In the genomic region with DNA sequence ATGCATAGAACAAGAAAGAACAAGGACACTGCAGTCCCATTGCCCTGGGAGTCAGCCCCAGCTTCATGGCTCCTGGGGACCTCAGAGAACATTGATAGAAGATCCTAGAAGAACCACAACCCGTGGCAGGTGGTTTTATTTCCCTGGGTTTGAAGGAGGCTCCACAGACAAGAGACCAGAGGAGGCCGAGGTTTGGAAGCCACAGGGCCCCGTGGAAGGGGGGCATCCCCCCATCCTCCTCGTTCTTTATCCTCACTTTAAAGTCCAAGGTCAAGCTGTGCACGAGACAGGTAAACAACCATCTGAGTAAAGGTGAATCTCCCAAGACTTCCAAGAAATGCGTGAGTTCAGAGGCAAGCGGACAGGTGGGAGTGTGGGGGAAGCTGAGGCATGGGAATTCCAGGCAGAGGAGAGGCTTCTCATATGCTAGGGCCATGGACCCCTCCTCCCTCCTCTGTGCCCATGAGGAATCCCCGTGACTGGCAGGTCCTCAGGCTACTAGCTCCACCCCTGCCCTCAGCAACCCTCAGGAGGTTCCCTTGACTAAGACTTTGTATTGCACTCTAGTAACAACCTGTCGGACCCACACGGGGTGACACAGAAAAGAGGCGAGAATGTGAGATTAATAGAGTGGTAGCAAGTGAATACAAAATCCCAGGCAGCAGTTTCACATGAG, we compare ENCODE assay signal across 14 cellular contexts. TPM values are rescaled to one million over a fixed set of nuclear protein-coding genes. Genes with fewer than 3 reads are reported as not detected.
DNase-seq lines count a peak whose midpoint lies in the region; ATAC-seq and TF ChIP-seq lines count a peak whose summit lies in the region.
"Had no signal": no experiment of that assay in that cellular context is flagged by ENCODE, and none has a peak within 500 bp of the region (broad histone marks: within the 10 kb centered on the region; RNA-seq: fewer than 3 reads in every experiment).

No MANE protein-coding gene starts in this region.

- CTCF ChIA-PET in activated naive CD4-positive, alpha-beta T cell treated with anti-CD3 and anti-CD28 coated beads for 36 hours (lab: Charles Lee): interaction anchor here (0.6 to 1.2 kb wide), 2 partner anchors 14 to 514 kb away, joined by 3 to 4 read pairs; a partner anchor contains a TSS

- intact Hi-C loops in activated naive CD4-positive, alpha-beta T cell treated with anti-CD3 and anti-CD28 coated beads for 36 hours (cut with micrococcal nuclease): no loop called here

- DNase-seq in activated naive CD4-positive, alpha-beta T cell treated with anti-CD3 and anti-CD28 coated beads, Interleukin-2, amount 50 U/mL, for 72 hours (ENCODE audit: low spot score in 2 of 2): no peak
- DNase-seq in activated naive CD4-positive, alpha-beta T cell treated with anti-CD3 and anti-CD28 coated beads for 36 hours: no peak
- peak; percentile 41 for DNase-seq in mesenteric fat pad (ENCODE audit: low spot score)
- DNase-seq in stimulated activated naive B cell treated with anti-CD40 and anti-IgM and Interleukin-4, amounts not matched to agents 10 μg/mL and 1 μg/mL and 100 μg/mL, for 72 hours: no peak
- DNase-seq in foreskin keratinocyte: no peak
- no peak for DNase-seq in DMS 273 treated with DMSO at 0.1 percent for 48 hours (lab: John Stamatoyannopoulos, UW)
- DNase-seq in AG20443 (ENCODE audit: low spot score): no peak
- DNase-seq: brain microvascular endothelial cell, glutamatergic neuron, NCI-H1105, NCI-H446, PC-3 had no signal

- TF ChIP-seq CTCF in foreskin keratinocyte (conservative IDR thresholded peaks at IDR 0.05): no peak

- no peak for ATAC-seq in activated naive CD4-positive, alpha-beta T cell treated with anti-CD3 and anti-CD28 coated beads, Interleukin-2, amount 50 U/mL, for 72 hours
- no peak for ATAC-seq in activated T-helper 17 cell treated with anti-CD3 and anti-CD28 coated beads, Interleukin-2, amount 50 U/mL, for 72 hours (replicated peaks)
- ATAC-seq in stimulated activated naive B cell treated with anti-CD40 and anti-IgM and Interleukin-4, amounts not matched to agents 10 μg/mL and 1 μg/mL and 100 μg/mL, for 72 hours (replicated peaks): no peak
- no peak for ATAC-seq in foreskin keratinocyte
- ATAC-seq: PC-3 had no signal

- no peaks in the 10 kb centered on the region for H3K27me3 ChIP-seq in foreskin keratinocyte

- no peaks in the 10 kb centered on the region for H3K27me3 Mint-ChIP-seq in activated naive CD4-positive, alpha-beta T cell treated with anti-CD3 and anti-CD28 coated beads for 36 hours (ENCODE audit: low read depth)
- H3K27me3 Mint-ChIP-seq in activated T-helper 17 cell treated with anti-CD3 and anti-CD28 coated beads, Interleukin-2, amount 50 U/mL, for 72 hours: no peaks in the 10 kb centered on the region
- H3K27me3 Mint-ChIP-seq in stimulated activated naive B cell treated with anti-CD40 and anti-IgM and Interleukin-4, amounts not matched to agents 10 μg/mL and 1 μg/mL and 100 μg/mL, for 72 hours: no peaks in the 10 kb centered on the region

- H3K36me3 Mint-ChIP-seq in activated naive CD4-positive, alpha-beta T cell treated with anti-CD3 and anti-CD28 coated beads, Interleukin-2, amount 50 U/mL, for 72 hours: no peaks in the 10 kb centered on the region
- H3K36me3 Mint-ChIP-seq in activated naive CD4-positive, alpha-beta T cell treated with anti-CD3 and anti-CD28 coated beads for 36 hours (ENCODE audit: low read depth): no peaks in the 10 kb centered on the region
- no peaks in the 10 kb centered on the region for H3K36me3 Mint-ChIP-seq in activated T-helper 17 cell treated with anti-CD3 and anti-CD28 coated beads, Interleukin-2, amount 50 U/mL, for 72 hours (ENCODE audit: low read depth)
- peaks cover 0 to 3% of the 10 kb centered on the region in 2 donors for H3K36me3 Mint-ChIP-seq in stimulated activated naive B cell treated with anti-CD40 and anti-IgM and Interleukin-4, amounts not matched to agents 10 μg/mL and 1 μg/mL and 100 μg/mL, for 72 hours

- H3K4me1 Mint-ChIP-seq in activated naive CD4-positive, alpha-beta T cell treated with anti-CD3 and anti-CD28 coated beads for 36 hours (ENCODE audit: low read depth): peaks cover 14% of the 10 kb centered on the region
- peaks cover 9% of the 10 kb centered on the region for H3K4me1 Mint-ChIP-seq in activated T-helper 17 cell treated with anti-CD3 and anti-CD28 coated beads, Interleukin-2, amount 50 U/mL, for 72 hours
- peaks cover 10% of the 10 kb centered on the region in 2 donors for H3K4me1 Mint-ChIP-seq in stimulated activated naive B cell treated with anti-CD40 and anti-IgM and Interleukin-4, amounts not matched to agents 10 μg/mL and 1 μg/mL and 100 μg/mL, for 72 hours

- no peaks in the 10 kb centered on the region for H3K9me3 Mint-ChIP-seq in activated naive CD4-positive, alpha-beta T cell treated with anti-CD3 and anti-CD28 coated beads, Interleukin-2, amount 50 U/mL, for 72 hours
- H3K9me3 Mint-ChIP-seq in activated naive CD4-positive, alpha-beta T cell treated with anti-CD3 and anti-CD28 coated beads for 36 hours: no peaks in the 10 kb centered on the region
- no peaks in the 10 kb centered on the region for H3K9me3 Mint-ChIP-seq in activated T-helper 17 cell treated with anti-CD3 and anti-CD28 coated beads, Interleukin-2, amount 50 U/mL, for 72 hours
- H3K9me3 Mint-ChIP-seq in stimulated activated naive B cell treated with anti-CD40 and anti-IgM and Interleukin-4, amounts not matched to agents 10 μg/mL and 1 μg/mL and 100 μg/mL, for 72 hours: no peaks in the 10 kb centered on the region
- H3K9me3 Mint-ChIP-seq: activated T-helper 2 cell treated with anti-CD3 and anti-CD28 coated beads, Interferon-gamma antibody, Interleukin-2, Interleukin-4, amounts not matched to agents 10 μg/mL and 5 μg/mL and 100 μg/mL, durations not matched to agents 14 hours and 24 hours and 36 hours had no signal

- H3K27ac Mint-ChIP-seq in activated naive CD4-positive, alpha-beta T cell treated with anti-CD3 and anti-CD28 coated beads, Interleukin-2, amount 50 U/mL, for 72 hours: peak overlapping the region; percentile 20 to 87
- no peak overlapping the region for H3K27ac Mint-ChIP-seq in activated naive CD4-positive, alpha-beta T cell treated with anti-CD3 and anti-CD28 coated beads for 36 hours
- H3K27ac Mint-ChIP-seq in activated T-helper 17 cell treated with anti-CD3 and anti-CD28 coated beads, Interleukin-2, amount 50 U/mL, for 72 hours: peak overlapping the region; percentile 36
- peak overlapping the region; percentile 14 for H3K27ac Mint-ChIP-seq in stimulated activated naive B cell treated with anti-CD40 and anti-IgM and Interleukin-4, amounts not matched to agents 10 μg/mL and 1 μg/mL and 100 μg/mL, for 72 hours
- H3K27ac Mint-ChIP-seq: activated T-helper 2 cell treated with anti-CD3 and anti-CD28 coated beads, Interferon-gamma antibody, Interleukin-2, Interleukin-4, amounts not matched to agents 10 μg/mL and 5 μg/mL and 100 μg/mL, durations not matched to agents 14 hours and 24 hours and 36 hours had no signal

- no peak overlapping the region for H3K27ac ChIP-seq in foreskin keratinocyte
- H3K27ac ChIP-seq: brain microvascular endothelial cell had no signal

- H3K4me3 Mint-ChIP-seq in activated naive CD4-positive, alpha-beta T cell treated with anti-CD3 and anti-CD28 coated beads for 36 hours: no peak overlapping the region
- H3K4me3 Mint-ChIP-seq in activated T-helper 17 cell treated with anti-CD3 and anti-CD28 coated beads, Interleukin-2, amount 50 U/mL, for 72 hours: no peak overlapping the region
- no peak overlapping the region for H3K4me3 Mint-ChIP-seq in stimulated activated naive B cell treated with anti-CD40 and anti-IgM and Interleukin-4, amounts not matched to agents 10 μg/mL and 1 μg/mL and 100 μg/mL, for 72 hours

- H3K4me1 ChIP-seq in foreskin keratinocyte: no peaks in the 10 kb centered on the region

RNA-seq across cellular contexts. Expression of a gene that starts 0.9 kb away (rescaled TPM):
- 10 to 100 TPM in 1 of 2 donors, 1 to 10 TPM in 1; 8.2 to 15.6 TPM for total RNA-seq in activated naive CD4-positive, alpha-beta T cell treated with anti-CD3 and anti-CD28 coated beads, Interleukin-2, amount 50 U/mL, for 72 hours
- 10 to 100 TPM in 1 of 2 experiments, 1 to 10 TPM in 1; 9.7 to 10.8 TPM for total RNA-seq in activated naive CD4-positive, alpha-beta T cell treated with anti-CD3 and anti-CD28 coated beads for 36 hours
- total RNA-seq in activated T-helper 17 cell treated with anti-CD3 and anti-CD28 coated beads, Interleukin-2, amount 50 U/mL, for 72 hours: 1 to 10 TPM; 5.9 to 7.1 TPM
- 36.2 TPM for total RNA-seq in mesenteric fat pad
- total RNA-seq in foreskin keratinocyte: 1.6 and 1.8 TPM in 2 replicates
- polyA plus RNA-seq in foreskin keratinocyte: 1.8 TPM in 2 replicates

RNA-seq across cellular contexts. Expression of a gene that starts 13.9 kb away (rescaled TPM):
- under 1 TPM; 0.30 to 0.54 TPM for total RNA-seq in activated naive CD4-positive, alpha-beta T cell treated with anti-CD3 and anti-CD28 coated beads, Interleukin-2, amount 50 U/mL, for 72 hours
- under 1 TPM; 0.29 to 0.40 TPM for total RNA-seq in activated naive CD4-positive, alpha-beta T cell treated with anti-CD3 and anti-CD28 coated beads for 36 hours
- under 1 TPM in 1 of 2 donors, not detected in 1; 0.48 TPM for total RNA-seq in activated T-helper 17 cell treated with anti-CD3 and anti-CD28 coated beads, Interleukin-2, amount 50 U/mL, for 72 hours
- total RNA-seq in mesenteric fat pad (2.5 TPM), foreskin keratinocyte (0.25 TPM in 1 of 2 replicates, not detected in the other)
- 0.06 TPM in 2 replicates for polyA plus RNA-seq in foreskin keratinocyte
- total RNA-seq: PC-3 had no signal

RNA-seq across cellular contexts. Expression of a gene that starts 27.1 kb away (rescaled TPM):
- under 1 TPM in 1 of 2 donors, not detected in 1; 0.36 TPM for total RNA-seq in activated naive CD4-positive, alpha-beta T cell treated with anti-CD3 and anti-CD28 coated beads, Interleukin-2, amount 50 U/mL, for 72 hours
- total RNA-seq in activated naive CD4-positive, alpha-beta T cell treated with anti-CD3 and anti-CD28 coated beads for 36 hours: not detected
- not detected for total RNA-seq in activated T-helper 17 cell treated with anti-CD3 and anti-CD28 coated beads, Interleukin-2, amount 50 U/mL, for 72 hours
- total RNA-seq in mesenteric fat pad: 1.9 TPM
- total RNA-seq in foreskin keratinocyte: 0.46 and 0.48 TPM in 2 replicates
- not detected in 2 replicates for polyA plus RNA-seq in foreskin keratinocyte

RNA-seq across cellular contexts. Expression of a gene that starts 57.0 kb away (rescaled TPM):
- total RNA-seq in activated naive CD4-positive, alpha-beta T cell treated with anti-CD3 and anti-CD28 coated beads, Interleukin-2, amount 50 U/mL, for 72 hours: 10 to 100 TPM; 10.7 to 22.1 TPM
- total RNA-seq in activated naive CD4-positive, alpha-beta T cell treated with anti-CD3 and anti-CD28 coated beads for 36 hours: 10 to 100 TPM; 15.9 TPM
- 10 to 100 TPM; 14.7 to 18.5 TPM for total RNA-seq in activated T-helper 17 cell treated with anti-CD3 and anti-CD28 coated beads, Interleukin-2, amount 50 U/mL, for 72 hours
- total RNA-seq in mesenteric fat pad (16.6 TPM), foreskin keratinocyte (19.2 and 25.9 TPM in 2 replicates)
- 16.8 and 20.3 TPM in 2 replicates for polyA plus RNA-seq in foreskin keratinocyte
